In genomic region chr11:96113100-96113710, GRCh38 we compare ENCODE assay signal across 12 cellular contexts.
A peak's percentile ranks its signal among the peaks of the same experiment; 100 is the strongest.
DNase-seq lines count a peak whose midpoint lies in the region; ATAC-seq, FAIRE-seq and TF ChIP-seq lines count a peak whose summit lies in the region.
"Had no signal": no experiment of that assay in that cellular context is flagged by ENCODE, and none has a peak within 500 bp of the region (broad histone marks: within the 10 kb centered on the region; RNA-seq: fewer than 3 reads in every experiment).

No MANE protein-coding gene starts in this region.

- peaks cover 55% of the 10 kb centered on the region for H3K4me1 Mint-ChIP-seq in activated naive CD8-positive, alpha-beta T cell treated with anti-CD3 and anti-CD28 coated beads, Interleukin-2, amount 50 U/mL, for 24 hours

- no peaks in the 10 kb centered on the region for H3K36me3 ChIP-seq in smooth muscle cell (ENCODE audit: low read depth)
- H3K36me3 ChIP-seq: pancreas had no signal

- H3K27ac Mint-ChIP-seq in activated naive CD8-positive, alpha-beta T cell treated with anti-CD3 and anti-CD28 coated beads, Interleukin-2, amount 50 U/mL, for 24 hours: peak overlapping the region; percentile 85

- WGBS in smooth muscle cell (ENCODE audit: low lambda C conversion rate): 43% methylated on average over 4 of the region's 4 CpGs

- TF ChIP-seq POLR2A in GM12892 (IDR thresholded peaks at IDR 0.05; ENCODE audit: low read depth, low read length): no peak

- H3K79me2 ChIP-seq in smooth muscle cell (ENCODE audit: low read depth): peaks cover 39% of the 10 kb centered on the region

- no peak overlapping the region for H2AFZ ChIP-seq in smooth muscle cell (ENCODE audit: low read depth)

- peaks cover 29% of the 10 kb centered on the region for H3K36me3 Mint-ChIP-seq in activated naive CD8-positive, alpha-beta T cell treated with anti-CD3 and anti-CD28 coated beads, Interleukin-2, amount 50 U/mL, for 24 hours (ENCODE audit: low read depth)

- peak overlapping the region; percentile 19 for H3K4me2 ChIP-seq in smooth muscle cell

- H3K9ac ChIP-seq in smooth muscle cell (ENCODE audit: low read depth): no peak overlapping the region

- peak overlapping the region; percentile 58 for H3K4me3 Mint-ChIP-seq in activated naive CD8-positive, alpha-beta T cell treated with anti-CD3 and anti-CD28 coated beads, Interleukin-2, amount 50 U/mL, for 24 hours

- no peaks in the 10 kb centered on the region for H3K27me3 Mint-ChIP-seq in activated naive CD8-positive, alpha-beta T cell treated with anti-CD3 and anti-CD28 coated beads, Interleukin-2, amount 50 U/mL, for 24 hours

- H3F3A ChIP-seq in smooth muscle cell (ENCODE audit: low read depth): no peaks in the 10 kb centered on the region

- peak overlapping the region; percentile 53 for H3K27ac ChIP-seq in smooth muscle cell (ENCODE audit: low read depth)

- TF ChIP-seq CTCF in smooth muscle cell (IDR thresholded peaks at IDR 0.05; ENCODE audit: borderline replicate concordance, insufficient read depth, poor library complexity, severe bottlenecking): no peak

- no peak for FAIRE-seq in GM12892 (lab: Jason Lieb, UNC)
- FAIRE-seq: pancreas had no signal

- H4K20me1 ChIP-seq in smooth muscle cell (ENCODE audit: low read depth): no peaks in the 10 kb centered on the region

- no peaks in the 10 kb centered on the region for H3K9me3 ChIP-seq in smooth muscle cell (replicated peaks; ENCODE audit: low read depth)
- H3K9me3 ChIP-seq: pancreas had no signal

- no peaks in the 10 kb centered on the region for H3K9me3 Mint-ChIP-seq in activated naive CD8-positive, alpha-beta T cell treated with anti-CD3 and anti-CD28 coated beads, Interleukin-2, amount 50 U/mL, for 24 hours

- DNase-seq in GM03348 (ENCODE audit: low spot score): peak; percentile 69
- no peak for DNase-seq in activated naive CD8-positive, alpha-beta T cell treated with anti-CD3 and anti-CD28 coated beads, Interleukin-2, amount 50 U/mL, for 24 hours
- DNase-seq in foreskin melanocyte: peak; percentile 53
- no peak for DNase-seq in smooth muscle cell (lab: John Stamatoyannopoulos, UW; ENCODE audit: unreplicated experiment)
- no peak for DNase-seq in midbrain (lab: John Stamatoyannopoulos, UW)
- no peak for DNase-seq in SKM-1 treated with dmso at 0.1 percent for 144 hours (lab: John Stamatoyannopoulos, UW; ENCODE audit: unreplicated experiment)
- no peak for DNase-seq in GM12892 (ENCODE audit: insufficient read length)
- DNase-seq: GF-D8, NCI-H526 treated with DMSO at 0.1 percent for 48 hours, pancreas, substantia nigra had no signal

- no peaks in the 10 kb centered on the region for H3K27me3 ChIP-seq in smooth muscle cell (ENCODE audit: low read depth)
- H3K27me3 ChIP-seq: pancreas had no signal

- H3K4me3 ChIP-seq in smooth muscle cell: no peak overlapping the region
- H3K4me3 ChIP-seq: pancreas had no signal

- no peak for ATAC-seq in activated naive CD8-positive, alpha-beta T cell treated with anti-CD3 and anti-CD28 coated beads, Interleukin-2, amount 50 U/mL, for 24 hours
- no peak for ATAC-seq in activated CD4-positive, CD25-positive, alpha-beta regulatory T cell treated with anti-CD3 and anti-CD28 coated beads, Interleukin-2, amount 50 U/mL, for 24 hours

- peaks cover 8% of the 10 kb centered on the region for H3K4me1 ChIP-seq in smooth muscle cell (ENCODE audit: low read depth)
- H3K4me1 ChIP-seq: pancreas had no signal

Comparison
In these comparisons a context has a peak if more than half of its experiments do, and no peak if none do; other contexts are left out.
1. DNase-seq: peak in GM03348 (single experiment) and foreskin melanocyte (single experiment); none in activated naive CD8-positive, alpha-beta T cell treated with anti-CD3 and anti-CD28 coated beads, Interleukin-2, amount 50 U/mL, for 24 hours (single experiment), smooth muscle cell (single experiment), midbrain (single experiment), SKM-1 treated with dmso at 0.1 percent for 144 hours (single experiment) and GM12892 (single experiment).